In genomic region chr6:37884548-37884947, GRCh38 we compare ENCODE assay signal across 37 cellular contexts.
"Had no signal": no experiment of that assay in that cellular context is flagged by ENCODE, and none has a peak within 500 bp of the region (broad histone marks: within the 10 kb centered on the region; RNA-seq: fewer than 3 reads in every experiment).

No MANE protein-coding gene starts in this region.

- H3K4me3 ChIP-seq: adrenal gland, ascending aorta, esophagus muscularis mucosa, gastrocnemius medialis had no signal

- H3K27me3 Mint-ChIP-seq: activated B cell treated with CpG ODN at 0.5 μM for 24 hours; activated CD8-positive, alpha-beta memory T cell treated with anti-CD3 and anti-CD28 coated beads, Interleukin-2, amount 10 ng/mL, durations not matched to agents 7 days and 5 days; activated naive CD4-positive, alpha-beta T cell treated with anti-CD3 and anti-CD28 coated beads, Interleukin-2, amount 50 U/mL, for 24 hours; activated naive CD8-positive, alpha-beta T cell treated with anti-CD3 and anti-CD28 coated beads for 36 hours; activated naive CD8-positive, alpha-beta T cell treated with anti-CD3 and anti-CD28 coated beads, Interleukin-2, amount 50 U/mL, for 24 hours; central memory CD8-positive, alpha-beta T cell; effector memory CD8-positive, alpha-beta T cell; T-helper 17 cell had no signal

- H3K4me3 Mint-ChIP-seq: activated B cell treated with CpG ODN at 0.5 μM for 24 hours; activated CD8-positive, alpha-beta memory T cell treated with anti-CD3 and anti-CD28 coated beads, Interleukin-2, amount 10 ng/mL, durations not matched to agents 7 days and 5 days; activated CD8-positive, alpha-beta T cell treated with anti-CD3 and anti-CD28 coated beads, Interleukin-2, amount 10 ng/mL, durations not matched to agents 7 days and 5 days; activated naive CD4-positive, alpha-beta T cell treated with anti-CD3 and anti-CD28 coated beads for 36 hours; activated naive CD4-positive, alpha-beta T cell treated with anti-CD3 and anti-CD28 coated beads, Interleukin-2, amount 50 U/mL, for 24 hours; activated naive CD8-positive, alpha-beta T cell treated with anti-CD3 and anti-CD28 coated beads for 36 hours; activated naive CD8-positive, alpha-beta T cell treated with anti-CD3 and anti-CD28 coated beads, Interleukin-2, amount 50 U/mL, for 24 hours; activated T-helper 1 cell treated with anti-CD3 and anti-CD28 coated beads, Interleukin-12 subunit alpha, Interleukin-12 subunit beta, Interleukin-2, Interleukin-4 antibody, amounts not matched to agents 30 ng/mL and 10 ng/mL and 1 ng/mL, durations not matched to agents 14 hours and 24 hours and 36 hours; central memory CD8-positive, alpha-beta T cell; effector memory CD8-positive, alpha-beta T cell; T-helper 17 cell; T-helper 2 cell treated with Interferon-gamma antibody and Interleukin-4, amounts not matched to agents 5 μg/mL and 100 μg/mL, for 36 hours had no signal

- H3K27ac ChIP-seq: adrenal gland, ascending aorta, esophagus muscularis mucosa, foreskin keratinocyte, gastrocnemius medialis, WERI-Rb-1 had no signal

- FAIRE-seq: bronchial epithelial cell, colon had no signal

- H3K36me3 Mint-ChIP-seq: activated CD8-positive, alpha-beta memory T cell treated with anti-CD3 and anti-CD28 coated beads, Interleukin-2, amount 10 ng/mL, durations not matched to agents 7 days and 5 days had no signal

- H3K27ac Mint-ChIP-seq: activated B cell treated with CpG ODN at 0.5 μM for 24 hours; activated CD8-positive, alpha-beta memory T cell treated with anti-CD3 and anti-CD28 coated beads, Interleukin-2, amount 10 ng/mL, durations not matched to agents 7 days and 5 days; activated CD8-positive, alpha-beta T cell treated with anti-CD3 and anti-CD28 coated beads, Interleukin-2, amount 10 ng/mL, durations not matched to agents 7 days and 5 days; activated naive CD4-positive, alpha-beta T cell treated with anti-CD3 and anti-CD28 coated beads for 36 hours; activated naive CD4-positive, alpha-beta T cell treated with anti-CD3 and anti-CD28 coated beads, Interleukin-2, amount 50 U/mL, for 24 hours; activated naive CD8-positive, alpha-beta T cell treated with anti-CD3 and anti-CD28 coated beads for 36 hours; activated naive CD8-positive, alpha-beta T cell treated with anti-CD3 and anti-CD28 coated beads, Interleukin-2, amount 50 U/mL, for 24 hours; activated T-helper 1 cell treated with anti-CD3 and anti-CD28 coated beads, Interleukin-12 subunit alpha, Interleukin-12 subunit beta, Interleukin-2, Interleukin-4 antibody, amounts not matched to agents 30 ng/mL and 10 ng/mL and 1 ng/mL, durations not matched to agents 14 hours and 24 hours and 36 hours; activated T-helper 2 cell treated with anti-CD3 and anti-CD28 coated beads, Interferon-gamma antibody, Interleukin-2, Interleukin-4, amounts not matched to agents 10 μg/mL and 5 μg/mL and 100 μg/mL, durations not matched to agents 14 hours and 24 hours and 36 hours; T-helper 2 cell treated with Interferon-gamma antibody and Interleukin-4, amounts not matched to agents 5 μg/mL and 100 μg/mL, for 36 hours had no signal

- H3K9me3 ChIP-seq: adrenal gland, ascending aorta, esophagus muscularis mucosa, gastrocnemius medialis had no signal

- H3K27me3 ChIP-seq: adrenal gland, ascending aorta, brain microvascular endothelial cell, esophagus muscularis mucosa, foreskin keratinocyte, gastrocnemius medialis had no signal

- H3K36me3 ChIP-seq: adrenal gland, ascending aorta, brain microvascular endothelial cell, esophagus muscularis mucosa, gastrocnemius medialis, WERI-Rb-1 had no signal

- ATAC-seq: activated CD4-positive, CD25-positive, alpha-beta regulatory T cell treated with anti-CD3 and anti-CD28 coated beads, Interleukin-2, amount 50 U/mL, for 24 hours; activated CD8-positive, alpha-beta memory T cell treated with anti-CD3 and anti-CD28 coated beads, Interleukin-2, amount 10 ng/mL, durations not matched to agents 7 days and 5 days; activated CD8-positive, alpha-beta T cell treated with anti-CD3 and anti-CD28 coated beads, Interleukin-2, amount 10 ng/mL, durations not matched to agents 7 days and 5 days; activated naive CD8-positive, alpha-beta T cell treated with anti-CD3 and anti-CD28 coated beads, Interleukin-2, amount 50 U/mL, for 24 hours; effector memory CD8-positive, alpha-beta T cell; foreskin keratinocyte; gastrocnemius medialis; T-helper 17 cell had no signal

- DNase-seq: activated B cell treated with CpG ODN at 0.5 μM for 24 hours; activated CD4-positive, alpha-beta T cell treated with anti-CD3 and anti-CD28 coated beads for 48 hours; activated CD4-positive, alpha-beta T cell treated with anti-CD3 and anti-CD28 coated beads, Interleukin-2, amount 50 U/mL, for 1 hour; activated CD4-positive, alpha-beta T cell treated with anti-CD3 and anti-CD28 coated beads, Interleukin-2, amount 50 U/mL, for 48 hours; activated CD8-positive, alpha-beta memory T cell treated with anti-CD3 and anti-CD28 coated beads, Interleukin-2, amount 10 ng/mL, durations not matched to agents 7 days and 5 days; activated CD8-positive, alpha-beta memory T cell treated with anti-CD3 and anti-CD28 coated beads, Interleukin-2, amount 50 U/mL, for 4 hours; activated CD8-positive, alpha-beta T cell treated with anti-CD3 and anti-CD28 coated beads, Interleukin-2, amount 10 ng/mL, durations not matched to agents 7 days and 5 days; activated effector memory CD4-positive, alpha-beta T cell treated with anti-CD3 and anti-CD28 coated beads, Interleukin-2, amount 50 U/mL, for 16 hours; activated naive CD4-positive, alpha-beta T cell treated with anti-CD3 and anti-CD28 coated beads for 36 hours; activated naive CD8-positive, alpha-beta T cell treated with anti-CD3 and anti-CD28 coated beads for 36 hours; activated naive CD8-positive, alpha-beta T cell treated with anti-CD3 and anti-CD28 coated beads, Interleukin-2, amount 50 U/mL, for 24 hours; activated T-cell treated with anti-CD3 and anti-CD28 coated beads, Interleukin-2, amount 50 U/mL, for 1 hour; activated T-cell treated with anti-CD3 and anti-CD28 coated beads, Interleukin-2, amount 50 U/mL, for 48 hours; adrenal gland; brain microvascular endothelial cell; cortex of kidney; dermis blood vessel endothelial cell; effector CD4-positive, alpha-beta T cell; effector memory CD8-positive, alpha-beta T cell; erythroblast; foreskin keratinocyte; gastrocnemius medialis; glutamatergic neuron; T-helper 1 cell; T-helper 17 cell; T1000; WERI-Rb-1 had no signal

- H3K9me3 Mint-ChIP-seq: activated B cell treated with CpG ODN at 0.5 μM for 24 hours; activated naive CD4-positive, alpha-beta T cell treated with anti-CD3 and anti-CD28 coated beads for 36 hours; activated naive CD4-positive, alpha-beta T cell treated with anti-CD3 and anti-CD28 coated beads, Interleukin-2, amount 50 U/mL, for 24 hours; activated naive CD8-positive, alpha-beta T cell treated with anti-CD3 and anti-CD28 coated beads, Interleukin-2, amount 50 U/mL, for 24 hours; activated T-helper 1 cell treated with anti-CD3 and anti-CD28 coated beads, Interleukin-12 subunit alpha, Interleukin-12 subunit beta, Interleukin-2, Interleukin-4 antibody, amounts not matched to agents 30 ng/mL and 10 ng/mL and 1 ng/mL, durations not matched to agents 14 hours and 24 hours and 36 hours; activated T-helper 2 cell treated with anti-CD3 and anti-CD28 coated beads, Interferon-gamma antibody, Interleukin-2, Interleukin-4, amounts not matched to agents 10 μg/mL and 5 μg/mL and 100 μg/mL, durations not matched to agents 14 hours and 24 hours and 36 hours; central memory CD8-positive, alpha-beta T cell; effector memory CD8-positive, alpha-beta T cell; T-helper 2 cell treated with Interferon-gamma antibody and Interleukin-4, amounts not matched to agents 5 μg/mL and 100 μg/mL, for 36 hours had no signal
